ENCODE assay signal across 8 cellular contexts in the genomic region with DNA sequence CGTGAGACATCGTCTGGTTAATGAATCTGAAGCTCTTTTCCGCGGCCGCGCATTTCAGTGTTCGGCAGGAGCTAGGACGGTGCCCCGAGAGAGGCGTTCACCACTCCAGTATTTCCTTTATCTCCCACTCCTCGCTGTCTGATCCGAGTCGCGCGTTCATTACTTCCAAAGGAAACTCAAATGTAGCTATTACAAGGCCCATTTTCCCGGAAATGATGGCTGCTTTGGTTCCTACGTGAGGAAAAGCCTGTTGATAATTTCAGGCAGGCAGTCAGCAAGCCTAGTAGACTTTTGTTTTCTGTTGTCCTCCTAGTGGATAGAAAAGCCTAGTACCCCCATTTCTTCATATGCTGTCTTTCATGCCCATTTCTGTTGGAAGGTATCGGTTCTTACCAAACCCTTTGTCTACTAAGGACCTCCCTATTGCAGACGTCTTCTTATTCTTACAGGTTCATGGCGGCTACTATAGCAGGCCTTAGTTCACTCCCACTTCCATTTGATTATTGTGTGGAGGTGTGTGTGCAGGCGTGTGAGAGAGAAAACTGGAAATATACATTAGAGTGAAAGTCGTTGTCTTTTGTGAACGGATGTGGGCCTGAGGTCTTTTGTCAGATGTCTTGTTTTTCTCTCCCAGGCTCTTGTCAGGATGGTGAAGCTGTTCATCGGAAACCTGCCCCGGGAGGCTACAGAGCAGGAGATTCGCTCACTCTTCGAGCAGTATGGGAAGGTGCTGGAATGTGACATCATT. TPM values are rescaled to one million over a fixed set of nuclear protein-coding genes. Genes with fewer than 3 reads are reported as not detected.
DNase-seq lines count a peak whose midpoint lies in the region; ATAC-seq and TF ChIP-seq lines count a peak whose summit lies in the region.

No MANE protein-coding gene starts in this region.

- peak overlapping the region; percentile 89 for H3K4me3 Mint-ChIP-seq in activated CD4-positive, alpha-beta T cell treated with anti-CD3 and anti-CD28 coated beads for 36 hours
- H3K4me3 Mint-ChIP-seq in MCF 10A (ENCODE audit: unreplicated experiment): peak overlapping the region; percentile 97

- intact Hi-C loops in activated CD4-positive, alpha-beta T cell treated with anti-CD3 and anti-CD28 coated beads for 36 hours (cut with DNase I, micrococcal nuclease): loop anchor here (2.0 to 10.0 kb wide), 4 partner anchors 46 to 846 kb away; a partner anchor contains a TSS
- intact Hi-C loops in MCF 10A (cut with micrococcal nuclease): no loop called here
- intact Hi-C loops in left colon (cut with DNase I, micrococcal nuclease): no loop called here
- intact Hi-C loops in stomach (cut with DNase I; ENCODE audit: low total_unique reads): no loop called here

- no peaks in the 10 kb centered on the region for H3K27me3 ChIP-seq in stomach

- H3K4me1 Mint-ChIP-seq in activated CD4-positive, alpha-beta T cell treated with anti-CD3 and anti-CD28 coated beads for 36 hours: peaks cover 72% of the 10 kb centered on the region
- H3K4me1 Mint-ChIP-seq in MCF 10A (ENCODE audit: insufficient read depth, unreplicated experiment): peaks cover 44% of the 10 kb centered on the region

- H3K27me3 Mint-ChIP-seq in activated CD4-positive, alpha-beta T cell treated with anti-CD3 and anti-CD28 coated beads for 36 hours: no peaks in the 10 kb centered on the region
- no peaks in the 10 kb centered on the region for H3K27me3 Mint-ChIP-seq in MCF 10A (ENCODE audit: insufficient read depth, unreplicated experiment)

- no peaks in the 10 kb centered on the region for H3K9me3 ChIP-seq in stomach

- no peak for TF ChIP-seq EP300 in stomach (IDR thresholded peaks at IDR 0.05)

- peak; percentile 27 for DNase-seq in activated CD4-positive, alpha-beta T cell treated with anti-CD3 and anti-CD28 coated beads for 36 hours
- DNase-seq in activated CD4-positive, alpha-beta T cell treated with anti-CD3 and anti-CD28 coated beads, Interleukin-2, amount 50 U/mL, for 4 hours: no peak
- DNase-seq in NOMO-1 treated with DMSO at 0.1 percent for 48 hours (lab: John Stamatoyannopoulos, UW; ENCODE audit: unreplicated experiment) (peak; percentile 42), MCF 10A (ENCODE audit: unreplicated experiment) (peak; percentile 40), left colon (no peak), stomach (no peak)

- no peaks in the 10 kb centered on the region for H3K9me3 Mint-ChIP-seq in activated CD4-positive, alpha-beta T cell treated with anti-CD3 and anti-CD28 coated beads for 36 hours (ENCODE audit: low read depth)
- H3K9me3 Mint-ChIP-seq in MCF 10A (ENCODE audit: unreplicated experiment): no peaks in the 10 kb centered on the region

- peaks cover 60 to 76% (median 69%) of the 10 kb centered on the region in 4 donors for H3K4me1 ChIP-seq in stomach

- BruUV-seq in MCF 10A (replicated peaks; lab: Mats Ljungman, UMichigan): TSS peak; percentile 55

- H3K27ac Mint-ChIP-seq in activated CD4-positive, alpha-beta T cell treated with anti-CD3 and anti-CD28 coated beads for 36 hours: peak overlapping the region; percentile 97
- peak overlapping the region; percentile 98 for H3K27ac Mint-ChIP-seq in MCF 10A (ENCODE audit: low read depth, unreplicated experiment)

- peak; percentile 4 for ATAC-seq in activated CD4-positive, alpha-beta T cell treated with anti-CD3 and anti-CD28 coated beads for 36 hours
- peak; percentile 19 for ATAC-seq in left colon
- no peak for ATAC-seq in GM21390 (IDR thresholded peaks at IDR 0.05; ENCODE audit: unreplicated experiment)
- ATAC-seq in GM18505 (IDR thresholded peaks at IDR 0.05; ENCODE audit: unreplicated experiment): no peak

- H3K36me3 Mint-ChIP-seq in activated CD4-positive, alpha-beta T cell treated with anti-CD3 and anti-CD28 coated beads for 36 hours (ENCODE audit: low read depth): peaks cover 78% of the 10 kb centered on the region
- peaks cover 67% of the 10 kb centered on the region for H3K36me3 Mint-ChIP-seq in MCF 10A (ENCODE audit: insufficient read depth, unreplicated experiment)

- POLR2A ChIA-PET in activated CD4-positive, alpha-beta T cell treated with anti-CD3 and anti-CD28 coated beads for 36 hours (lab: Charles Lee): interaction anchor here (0.6 to 4.2 kb wide), 10 partner anchors 8 to 1068 kb away, joined by 3 to 98 read pairs (median 8); a partner anchor contains a TSS
- POLR2A ChIA-PET in MCF 10A (lab: Yijun Ruan, JAX): interaction anchor here (0.6 to 17.6 kb wide), 29 partner anchors 9 to 1100 kb away, joined by 3 to 420 read pairs (median 6); a partner anchor contains a TSS

- TF ChIP-seq POLR2A in stomach (IDR thresholded peaks at IDR 0.05) (no peak), GM18505 (IDR thresholded peaks at IDR 0.05; ENCODE audit: borderline replicate concordance, extremely low read depth, insufficient read depth, insufficient read length) (no peak)

- H3K27ac ChIP-seq in stomach: peak overlapping the region; percentile 86 to 94 (median 93)

- 2 to 3% (median 3%) methylated on average over 27 of the region's 27 CpGs for WGBS in stomach, 5 donors

- CTCF ChIA-PET in activated CD4-positive, alpha-beta T cell treated with anti-CD3 and anti-CD28 coated beads for 36 hours (lab: Charles Lee): interaction anchor here (0.7 to 3.3 kb wide), 9 partner anchors 9 to 104 kb away, joined by 3 to 32 read pairs (median 5); a partner anchor contains a TSS
- CTCF ChIA-PET in MCF 10A (lab: Yijun Ruan, JAX): interaction anchor here (0.6 to 1.8 kb wide), 5 partner anchors 10 to 39 kb away, joined by 3 to 5 read pairs (median 3); no protein-coding TSS in a partner anchor

- H3K36me3 ChIP-seq in stomach: peaks cover 31 to 63% (median 50%) of the 10 kb centered on the region in 4 donors

- TF ChIP-seq CTCF in MCF 10A (IDR thresholded peaks at IDR 0.05; ENCODE audit: unreplicated experiment) (no peak), stomach (IDR thresholded peaks at IDR 0.05) (no peak)

- peak overlapping the region; percentile 74 to 88 (median 82) for H3K4me3 ChIP-seq in stomach

RNA-seq across cellular contexts. Expression of a gene that starts 0.7 kb away (rescaled TPM):
- 100 to 1,000 TPM; 104 to 122 TPM for total RNA-seq in activated CD4-positive, alpha-beta T cell treated with anti-CD3 and anti-CD28 coated beads for 36 hours
- 171 and 172 TPM in 2 replicates for total RNA-seq in MCF 10A (2022)
- 10 to 100 TPM; 90.7 to 92.9 TPM for total RNA-seq in left colon
- 100 to 1,000 TPM in 2 of 5 donors, 10 to 100 TPM in 3; 44.3 to 136 (median 98.4) TPM for total RNA-seq in stomach
- polyA plus RNA-seq in stomach: 100 to 1,000 TPM in 1 of 3 donors, 10 to 100 TPM in 2; 89.1 to 107 (median 90.4) TPM

RNA-seq across cellular contexts. Expression of a gene that starts 22.8 kb away (rescaled TPM):
- total RNA-seq in activated CD4-positive, alpha-beta T cell treated with anti-CD3 and anti-CD28 coated beads for 36 hours: 100 to 1,000 TPM; 122 to 137 TPM
- total RNA-seq in MCF 10A (2022): 78.1 and 88.3 TPM in 2 replicates
- total RNA-seq in left colon: 10 to 100 TPM; 45.3 to 48.9 TPM
- total RNA-seq in stomach: 100 to 1,000 TPM in 1 of 5 donors, 10 to 100 TPM in 3, 1 to 10 TPM in 1; 9.9 to 233 (median 54.9) TPM
- polyA plus RNA-seq in stomach: 10 to 100 TPM; 19.7 to 28.4 (median 20.2) TPM

RNA-seq across cellular contexts. Expression of a gene that starts 38.4 kb away (rescaled TPM):
- total RNA-seq in activated CD4-positive, alpha-beta T cell treated with anti-CD3 and anti-CD28 coated beads for 36 hours: 10 to 100 TPM; 14.7 to 14.8 TPM
- total RNA-seq in MCF 10A (2022) (9.5 and 13.5 TPM in 2 replicates), left colon (10 to 100 TPM; 14.7 to 17.6 TPM), stomach (10 to 100 TPM in 4 of 5 donors, not detected in 1; 15.6 to 61.4 (median 22.0) TPM)
- 10 to 100 TPM; 11.3 to 16.1 (median 11.6) TPM for polyA plus RNA-seq in stomach

RNA-seq across cellular contexts. Expression of a gene that starts 46.3 kb away (rescaled TPM):
- 10 to 100 TPM; 16.3 to 24.0 TPM for total RNA-seq in activated CD4-positive, alpha-beta T cell treated with anti-CD3 and anti-CD28 coated beads for 36 hours
- total RNA-seq in MCF 10A (2022) (25.8 and 34.4 TPM in 2 replicates), left colon (10 to 100 TPM; 38.5 to 38.6 TPM), stomach (100 to 1,000 TPM in 1 of 5 donors, 10 to 100 TPM in 4; 19.3 to 131 (median 40.3) TPM)
- 10 to 100 TPM; 48.0 to 83.2 (median 70.1) TPM for polyA plus RNA-seq in stomach

RNA-seq across cellular contexts. Expression of a gene that starts 46.4 kb away (rescaled TPM):
- under 1 TPM; 0.09 to 0.14 TPM for total RNA-seq in activated CD4-positive, alpha-beta T cell treated with anti-CD3 and anti-CD28 coated beads for 36 hours
- not detected in 2 replicates for total RNA-seq in MCF 10A (2022)
- under 1 TPM; 0.22 to 0.46 TPM for total RNA-seq in left colon
- total RNA-seq in stomach: 10 to 100 TPM in 1 of 5 donors, under 1 TPM in 1, not detected in 3; 0.45 to 15.9 TPM
- polyA plus RNA-seq in stomach: under 1 TPM in 2 of 3 donors, not detected in 1; 0.05 to 0.12 TPM

Comparison
In these comparisons a context has a peak if more than half of its experiments do, and no peak if none do; other contexts are left out.
1. DNase-seq: peak in activated CD4-positive, alpha-beta T cell treated with anti-CD3 and anti-CD28 coated beads for 36 hours (single experiment), NOMO-1 treated with DMSO at 0.1 percent for 48 hours (single experiment) and MCF 10A (single experiment); none in activated CD4-positive, alpha-beta T cell treated with anti-CD3 and anti-CD28 coated beads, Interleukin-2, amount 50 U/mL, for 4 hours (0 of 2), left colon (0 of 2) and stomach (single experiment).
2. ATAC-seq: peak in activated CD4-positive, alpha-beta T cell treated with anti-CD3 and anti-CD28 coated beads for 36 hours (single experiment) and left colon (single experiment); none in GM21390 (single experiment) and GM18505 (single experiment).
3. intact Hi-C loops: an anchor here in activated CD4-positive, alpha-beta T cell treated with anti-CD3 and anti-CD28 coated beads for 36 hours (2.0 to 10.0 kb wide); none called in MCF 10A, left colon and stomach.